In the genomic region with DNA sequence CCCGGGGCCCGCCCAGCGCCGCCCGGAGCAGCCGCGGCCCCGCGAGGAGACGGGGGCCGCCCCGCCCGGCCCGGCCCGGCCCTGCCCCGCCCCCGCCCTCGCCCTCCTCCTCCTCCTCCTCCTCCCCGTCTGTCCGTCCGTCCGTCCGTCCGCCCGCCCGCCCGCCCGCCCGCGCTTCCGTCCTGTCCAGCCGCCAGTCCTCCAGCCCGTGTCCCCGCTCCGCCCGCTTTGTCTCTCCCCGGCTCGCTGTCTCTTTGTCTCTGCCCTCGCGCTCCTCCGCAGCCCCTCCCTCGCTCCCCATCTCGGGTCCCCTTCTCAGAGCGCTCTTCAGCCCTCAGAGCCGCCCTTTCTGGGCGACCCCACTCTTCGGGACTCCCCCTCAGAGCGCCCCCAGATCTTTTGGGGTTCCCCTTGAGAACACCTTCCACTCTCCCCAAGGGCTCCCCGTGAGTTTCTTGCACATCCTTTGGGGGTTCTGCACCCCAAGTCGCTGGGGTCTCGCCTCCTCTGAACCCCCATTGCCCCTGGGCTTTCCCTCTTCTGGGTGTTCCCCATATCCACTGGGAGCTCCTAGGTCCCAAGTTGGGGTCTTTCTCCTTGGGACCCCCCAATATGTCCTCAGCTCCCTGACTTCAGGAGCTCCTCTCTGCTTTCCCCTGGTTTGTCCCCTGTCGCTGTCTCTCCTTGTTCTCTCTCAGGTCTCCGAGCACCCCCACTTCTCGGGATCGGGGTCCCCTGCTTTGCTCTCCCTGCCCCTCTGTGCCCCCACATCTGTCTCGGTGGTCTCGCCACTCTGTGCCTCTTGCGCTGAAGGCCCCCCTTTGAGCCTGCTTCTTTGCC, we compare ENCODE assay signal across 8 cellular contexts.
A peak's percentile ranks its signal among the peaks of the same experiment; 100 is the strongest.
DNase-seq lines count a peak whose midpoint lies in the region; ATAC-seq and TF ChIP-seq lines count a peak whose summit lies in the region.

No MANE protein-coding gene starts in this region.

- H3K4me1 Mint-ChIP-seq in T-cell: peaks cover 52 to 59% (median 57%) of the 10 kb centered on the region in 3 donors
- H3K4me1 Mint-ChIP-seq in brain: peaks cover 47% of the 10 kb centered on the region

- CTCF ChIA-PET in T-cell (lab: Charles Lee): interaction anchor here in 1 of 2 donors (0.6 to 0.9 kb wide), 2 partner anchors 15 to 312 kb away, joined by 4 to 5 read pairs; partner anchors contain the start of gene DSN1

- H3K4me3 Mint-ChIP-seq in T-cell (peak overlapping the region; percentile 90 to 98 (median 91)), brain (peak overlapping the region; percentile 95 to 99 (median 99))

- H3K27ac ChIP-seq in skeletal muscle tissue (ENCODE audit: low read depth, low read length): peak overlapping the region; percentile 100

- H3K9me3 ChIP-seq in iPS-18c (ENCODE audit: control insufficient read depth, insufficient read depth, low read length): no peaks in the 10 kb centered on the region
- H3K9me3 ChIP-seq in skeletal muscle tissue (ENCODE audit: control insufficient read depth in 3 of 3, low read length in 3 of 3): no peaks in the 10 kb centered on the region

- ATAC-seq in HG03354 (IDR thresholded peaks at IDR 0.05; ENCODE audit: poor library complexity, severe bottlenecking, unreplicated experiment) (peak; percentile 23), T-cell (replicated peaks in 1 of 4) (peak; percentile 40 to 47 (median 46))

- no peaks in the 10 kb centered on the region for H3K9me3 Mint-ChIP-seq in T-cell
- peaks cover 0 to 4% (median 0%) of the 10 kb centered on the region in 5 experiments for H3K9me3 Mint-ChIP-seq in brain

- no peak for TF ChIP-seq CTCF in brain (conservative IDR thresholded peaks at IDR 0.05)

- DNase-seq in SKM-1 treated with dmso at 0.1 percent for 144 hours (lab: John Stamatoyannopoulos, UW; ENCODE audit: unreplicated experiment): peak; percentile 52
- DNase-seq in SKM-1 (lab: John Stamatoyannopoulos, UW; ENCODE audit: unreplicated experiment): no peak
- DNase-seq in T-cell: peak in 29 of 34 experiments; percentile 8 to 43 (median 22)
- no peak for DNase-seq in NCI-H2171 treated with DMSO at 0.1 percent for 48 hours (lab: John Stamatoyannopoulos, UW)

- H3K4me1 ChIP-seq in skeletal muscle tissue (ENCODE audit: control insufficient read depth in 3 of 3, insufficient read depth in 3 of 3, low read length in 3 of 3): peaks cover 44 to 51% (median 46%) of the 10 kb centered on the region in 3 donors

- H3K9ac ChIP-seq in skeletal muscle tissue (ENCODE audit: low read depth in 1 of 3, low read length in 3 of 3): peak overlapping the region; percentile 98 to 100 (median 100)

- H3K27me3 Mint-ChIP-seq in T-cell: no peaks in the 10 kb centered on the region
- peaks cover 15% of the 10 kb centered on the region for H3K27me3 Mint-ChIP-seq in brain

- H3K27me3 ChIP-seq in skeletal muscle tissue (ENCODE audit: control insufficient read depth in 3 of 3, insufficient read depth in 3 of 3, low read length in 3 of 3): no peaks in the 10 kb centered on the region

- H3K36me3 Mint-ChIP-seq in T-cell (no peaks in the 10 kb centered on the region), brain (peaks cover 7% of the 10 kb centered on the region)

- H3K4me3 ChIP-seq in iPS-18c (ENCODE audit: insufficient read depth, low read depth, low read length): peak overlapping the region; percentile 86
- H3K4me3 ChIP-seq in skeletal muscle tissue (ENCODE audit: low read length in 3 of 3): peak overlapping the region; percentile 95 to 96 (median 96)

- POLR2A ChIA-PET in T-cell (lab: Charles Lee): interaction anchor here in 1 of 2 donors (1.0 kb wide), 1 partner anchor 508 kb away, joined by 3 read pairs; the partner anchor contains the start of gene SCAND1

- peak overlapping the region; percentile 90 to 93 for H3K27ac Mint-ChIP-seq in T-cell
- H3K27ac Mint-ChIP-seq in brain: peak overlapping the region; percentile 98 to 99 (median 98)

- H3K36me3 ChIP-seq in skeletal muscle tissue (ENCODE audit: control insufficient read depth in 3 of 3, insufficient read depth in 3 of 3, low read length in 3 of 3): peaks cover 0 to 6% (median 3%) of the 10 kb centered on the region in 3 donors

Comparison
In these comparisons a context has a peak if more than half of its experiments do, and no peak if none do; other contexts are left out.
1. DNase-seq: peak in SKM-1 treated with dmso at 0.1 percent for 144 hours (single experiment) and T-cell (29 of 34); none in SKM-1 (single experiment) and NCI-H2171 treated with DMSO at 0.1 percent for 48 hours (single experiment).